Comparison of ENCODE assay signal across 24 cellular contexts in genomic region chr9:103361906-103362305, GRCh38.
"Had no signal": no experiment of that assay in that cellular context is flagged by ENCODE, and none has a peak within 500 bp of the region (broad histone marks: within the 10 kb centered on the region; RNA-seq: fewer than 3 reads in every experiment).

No MANE protein-coding gene starts in this region.

- H3K4me1 Mint-ChIP-seq: activated CD4-positive, alpha-beta T cell treated with anti-CD3 and anti-CD28 coated beads, Interleukin-2, amount 10 ng/mL, durations not matched to agents 24 days and 14 days; activated CD8-positive, alpha-beta memory T cell treated with anti-CD3 and anti-CD28 coated beads, Interleukin-2, amount 10 ng/mL, durations not matched to agents 7 days and 5 days; activated naive CD8-positive, alpha-beta T cell treated with anti-CD3 and anti-CD28 coated beads for 36 hours; activated T-helper 17 cell treated with anti-CD3 and anti-CD28 coated beads, Interleukin-2, amount 50 U/mL, for 72 hours; central memory CD8-positive, alpha-beta T cell; IgD-negative memory B cell; T-helper 17 cell; WTC11 had no signal

- H3K27ac ChIP-seq: Peyer's patch had no signal

- H3K36me3 Mint-ChIP-seq: activated CD8-positive, alpha-beta memory T cell treated with anti-CD3 and anti-CD28 coated beads, Interleukin-2, amount 10 ng/mL, durations not matched to agents 7 days and 5 days; activated naive CD8-positive, alpha-beta T cell treated with anti-CD3 and anti-CD28 coated beads for 36 hours; IgD-negative memory B cell; WTC11 had no signal

- H3K9me3 ChIP-seq: Peyer's patch had no signal

- H3K27me3 Mint-ChIP-seq: activated CD4-positive, alpha-beta T cell treated with anti-CD3 and anti-CD28 coated beads, Interleukin-2, amount 10 ng/mL, durations not matched to agents 24 days and 14 days; activated CD8-positive, alpha-beta memory T cell treated with anti-CD3 and anti-CD28 coated beads, Interleukin-2, amount 10 ng/mL, durations not matched to agents 7 days and 5 days; activated naive CD8-positive, alpha-beta T cell treated with anti-CD3 and anti-CD28 coated beads for 36 hours; activated T-cell treated with anti-CD3 and anti-CD28 coated beads, Interleukin-2, amount 50 U/mL, for 24 hours; activated T-helper 17 cell treated with anti-CD3 and anti-CD28 coated beads, Interleukin-2, amount 50 U/mL, for 72 hours; central memory CD8-positive, alpha-beta T cell; IgD-negative memory B cell; T-helper 17 cell had no signal

- H3K4me3 ChIP-seq: Peyer's patch had no signal

- DNase-seq: activated CD4-positive, alpha-beta T cell treated with anti-CD3 and anti-CD28 coated beads, Interleukin-2, amount 10 ng/mL, durations not matched to agents 24 days and 14 days; activated CD4-positive, alpha-beta T cell treated with anti-CD3 and anti-CD28 coated beads, Interleukin-2, amount 50 U/mL, for 48 hours; activated CD4-positive, CD25-positive, alpha-beta regulatory T cell treated with anti-CD3 and anti-CD28 coated beads, Interleukin-2, amount 50 U/mL, for 72 hours; activated CD8-positive, alpha-beta memory T cell treated with anti-CD3 and anti-CD28 coated beads, Interleukin-2, amount 10 ng/mL, durations not matched to agents 7 days and 5 days; activated gamma-delta T cell; activated naive CD4-positive, alpha-beta T cell treated with anti-CD3 and anti-CD28 coated beads for 36 hours; activated naive CD8-positive, alpha-beta T cell treated with anti-CD3 and anti-CD28 coated beads for 36 hours; activated T-cell treated with anti-CD3 and anti-CD28 coated beads, Interleukin-2, amount 50 U/mL, for 24 hours; KG1; NCI-H1092; NCI-H1436; NCI-H1694 treated with DMSO at 0.1 percent for 48 hours; NCI-H2029 treated with DMSO at 0.1 percent for 48 hours; NCI-H69; NK-92 treated with Interleukin-12 subunit alpha and Interleukin-12 subunit beta, amount 100 ng/mL, for 24 hours; OCI-M1; Peyer's patch; SHP77 treated with DMSO at 0.1 percent for 48 hours; T-helper 17 cell; T-helper 9 cell had no signal

- H3K4me3 Mint-ChIP-seq: activated CD4-positive, alpha-beta T cell treated with anti-CD3 and anti-CD28 coated beads, Interleukin-2, amount 10 ng/mL, durations not matched to agents 24 days and 14 days; activated CD8-positive, alpha-beta memory T cell treated with anti-CD3 and anti-CD28 coated beads, Interleukin-2, amount 10 ng/mL, durations not matched to agents 7 days and 5 days; activated naive CD4-positive, alpha-beta T cell treated with anti-CD3 and anti-CD28 coated beads for 36 hours; activated naive CD8-positive, alpha-beta T cell treated with anti-CD3 and anti-CD28 coated beads for 36 hours; activated T-cell treated with anti-CD3 and anti-CD28 coated beads, Interleukin-2, amount 50 U/mL, for 24 hours; activated T-helper 17 cell treated with anti-CD3 and anti-CD28 coated beads, Interleukin-2, amount 50 U/mL, for 72 hours; central memory CD8-positive, alpha-beta T cell; IgD-negative memory B cell; T-helper 17 cell; WTC11 had no signal

- H3K27me3 ChIP-seq: Peyer's patch had no signal

- H3K4me1 ChIP-seq: Peyer's patch had no signal

- ATAC-seq: activated CD8-positive, alpha-beta memory T cell treated with anti-CD3 and anti-CD28 coated beads, Interleukin-2, amount 10 ng/mL, durations not matched to agents 7 days and 5 days; activated T-helper 17 cell treated with anti-CD3 and anti-CD28 coated beads, Interleukin-2, amount 50 U/mL, for 72 hours; T-helper 17 cell; WTC11 had no signal

- H3K27ac Mint-ChIP-seq: activated CD4-positive, alpha-beta T cell treated with anti-CD3 and anti-CD28 coated beads, Interleukin-2, amount 10 ng/mL, durations not matched to agents 24 days and 14 days; activated CD8-positive, alpha-beta memory T cell treated with anti-CD3 and anti-CD28 coated beads, Interleukin-2, amount 10 ng/mL, durations not matched to agents 7 days and 5 days; activated naive CD4-positive, alpha-beta T cell treated with anti-CD3 and anti-CD28 coated beads for 36 hours; activated naive CD8-positive, alpha-beta T cell treated with anti-CD3 and anti-CD28 coated beads for 36 hours; activated T-cell treated with anti-CD3 and anti-CD28 coated beads, Interleukin-2, amount 50 U/mL, for 24 hours; activated T-helper 17 cell treated with anti-CD3 and anti-CD28 coated beads, Interleukin-2, amount 50 U/mL, for 72 hours; IgD-negative memory B cell; T-helper 17 cell; WTC11 had no signal

- H3K36me3 ChIP-seq: Peyer's patch had no signal
